Comparison of ENCODE assay signal across 15 cellular contexts in the genomic region with DNA sequence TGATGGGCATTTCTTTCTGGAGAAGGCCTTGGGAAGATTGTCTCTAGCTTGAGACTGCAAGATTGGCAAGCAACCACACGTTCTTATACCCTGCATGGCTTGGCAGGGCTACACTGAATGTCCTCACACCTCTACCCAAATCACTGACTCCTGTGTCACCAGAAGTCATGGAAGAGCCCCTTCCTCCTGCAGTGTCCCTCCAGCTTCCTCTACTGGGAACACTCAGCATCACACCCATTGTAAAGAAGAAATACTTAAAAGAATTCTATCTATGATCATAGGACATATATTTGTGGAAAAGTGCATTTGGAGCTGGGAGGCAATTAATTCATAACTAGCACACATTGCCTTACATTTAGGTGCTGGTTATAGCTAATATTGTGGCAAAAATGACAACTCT.
DNase-seq lines count a peak whose midpoint lies in the region; ATAC-seq and TF ChIP-seq lines count a peak whose summit lies in the region.
"Had no signal": no experiment of that assay in that cellular context is flagged by ENCODE, and none has a peak within 500 bp of the region (broad histone marks: within the 10 kb centered on the region; RNA-seq: fewer than 3 reads in every experiment).

No MANE protein-coding gene starts in this region.

- no peaks in the 10 kb centered on the region for H3K36me3 Mint-ChIP-seq in endodermal cell (ENCODE audit: low read depth)
- no peaks in the 10 kb centered on the region for H3K36me3 Mint-ChIP-seq in neural progenitor cell
- H3K36me3 Mint-ChIP-seq: CD4-positive, CD25-positive, alpha-beta regulatory T cell had no signal

- H3K4me2 ChIP-seq in Karpas-422 (ENCODE audit: low read depth, low read length, poor library complexity, severe bottlenecking) (no peak overlapping the region), neural progenitor cell (no peak overlapping the region)
- H3K4me2 ChIP-seq: BLaER1 treated with 17β-estradiol and CSF1 and Interleukin-3, amounts not matched to agents 10 nM and 100 nM had no signal

- no peak for TF ChIP-seq POLR2A in body of pancreas (IDR thresholded peaks at IDR 0.05)

- H3K4me1 ChIP-seq in BE2C (no peaks in the 10 kb centered on the region; the same call in 1 of the 2 replicates), Karpas-422 (ENCODE audit: low read length) (no peaks in the 10 kb centered on the region), endodermal cell (ENCODE audit: control insufficient read depth, insufficient read depth, low read length) (peaks cover 8% of the 10 kb centered on the region), neural progenitor cell (no peaks in the 10 kb centered on the region), body of pancreas (peaks cover 13% of the 10 kb centered on the region)

- no peaks in the 10 kb centered on the region for H3K9me3 ChIP-seq in BE2C
- no peaks in the 10 kb centered on the region for H3K9me3 ChIP-seq in Karpas-422 (ENCODE audit: low read length)
- no peaks in the 10 kb centered on the region for H3K9me3 ChIP-seq in endodermal cell (ENCODE audit: control insufficient read depth, low read length)
- no peaks in the 10 kb centered on the region for H3K9me3 ChIP-seq in neural progenitor cell (ENCODE audit: low read depth)
- no peaks in the 10 kb centered on the region for H3K9me3 ChIP-seq in body of pancreas
- H3K9me3 ChIP-seq: BLaER1 treated with 17β-estradiol and CSF1 and Interleukin-3, amounts not matched to agents 10 nM and 100 nM; HAP-1 had no signal

- no peaks in the 10 kb centered on the region for H3K27me3 Mint-ChIP-seq in endodermal cell (ENCODE audit: insufficient read depth)
- peaks cover 2% of the 10 kb centered on the region for H3K27me3 Mint-ChIP-seq in neural progenitor cell (ENCODE audit: insufficient read depth, low read depth)
- H3K27me3 Mint-ChIP-seq: CD4-positive, CD25-positive, alpha-beta regulatory T cell had no signal

- H3K27ac ChIP-seq in Karpas-422 (ENCODE audit: low read length) = no peak overlapping the region
- no peak overlapping the region for H3K27ac ChIP-seq in endodermal cell (ENCODE audit: low read depth, low read length)
- no peak overlapping the region for H3K27ac ChIP-seq in neural progenitor cell
- no peak overlapping the region for H3K27ac ChIP-seq in body of pancreas
- H3K27ac ChIP-seq: BLaER1 treated with 17β-estradiol and CSF1 and Interleukin-3, amounts not matched to agents 10 nM and 100 nM; GM23248; HL-60 had no signal

- no peaks in the 10 kb centered on the region for H3K36me3 ChIP-seq in BE2C
- no peaks in the 10 kb centered on the region for H3K36me3 ChIP-seq in Karpas-422 (ENCODE audit: insufficient read depth, low read length)
- H3K36me3 ChIP-seq in endodermal cell (ENCODE audit: control insufficient read depth, insufficient read depth, low read length) = no peaks in the 10 kb centered on the region
- no peaks in the 10 kb centered on the region for H3K36me3 ChIP-seq in neural progenitor cell
- no peaks in the 10 kb centered on the region for H3K36me3 ChIP-seq in body of pancreas (replicated peaks in 1 of 2; ENCODE audit: insufficient read depth in 1 of 2, low read depth in 2 of 2)
- H3K36me3 ChIP-seq: BLaER1 treated with 17β-estradiol and CSF1 and Interleukin-3, amounts not matched to agents 10 nM and 100 nM; HAP-1 had no signal

- no peaks in the 10 kb centered on the region for H3K79me2 ChIP-seq in Karpas-422 (ENCODE audit: low read length)
- H3K79me2 ChIP-seq in neural progenitor cell (ENCODE audit: low read depth) = no peaks in the 10 kb centered on the region

- no peaks in the 10 kb centered on the region for H3F3A ChIP-seq in neural progenitor cell (ENCODE audit: low read depth)

- no peak for ATAC-seq in body of pancreas

- intact Hi-C loops in body of pancreas (cut with DNase I) = no loop called here

- H4K20me1 ChIP-seq in Karpas-422 (ENCODE audit: insufficient read depth, low read depth, low read length) (no peaks in the 10 kb centered on the region), neural progenitor cell (ENCODE audit: low read depth) (no peaks in the 10 kb centered on the region)
- H4K20me1 ChIP-seq: BLaER1 treated with 17β-estradiol and CSF1 and Interleukin-3, amounts not matched to agents 10 nM and 100 nM had no signal

- no peaks in the 10 kb centered on the region for H3K9me3 Mint-ChIP-seq in endodermal cell
- no peaks in the 10 kb centered on the region for H3K9me3 Mint-ChIP-seq in neural progenitor cell
- H3K9me3 Mint-ChIP-seq: CD4-positive, CD25-positive, alpha-beta regulatory T cell had no signal

- H2AFZ ChIP-seq in Karpas-422 (ENCODE audit: low read length) (no peak overlapping the region), neural progenitor cell (replicated peaks) (no peak overlapping the region)
- H2AFZ ChIP-seq: GM23248 had no signal

- 75 to 77% methylated on average over 1 of the region's 1 CpG for WGBS in endodermal cell (ENCODE audit: insufficient coverage in 1 of 2, insufficient read length in 1 of 2), 2 experiments
- WGBS in body of pancreas, 2 donors = 33 to 61% methylated on average over 1 of the region's 1 CpG

- H3K4me3 ChIP-seq in BE2C (ENCODE audit: low read depth, low read length) = no peak overlapping the region
- no peak overlapping the region for H3K4me3 ChIP-seq in Karpas-422 (ENCODE audit: low read length)
- H3K4me3 ChIP-seq in endodermal cell (ENCODE audit: low read length) = no peak overlapping the region
- H3K4me3 ChIP-seq in neural progenitor cell = no peak overlapping the region
- H3K4me3 ChIP-seq in body of pancreas = no peak overlapping the region
- H3K4me3 ChIP-seq: BLaER1 treated with 17β-estradiol and CSF1 and Interleukin-3, amounts not matched to agents 10 nM and 100 nM; GM23248; HAP-1 had no signal

- no peak overlapping the region for H3K4me3 Mint-ChIP-seq in endodermal cell
- H3K4me3 Mint-ChIP-seq in neural progenitor cell = no peak overlapping the region
- H3K4me3 Mint-ChIP-seq: CD4-positive, CD25-positive, alpha-beta regulatory T cell; HFFc6 had no signal

- TF ChIP-seq CTCF in BE2C (IDR thresholded peaks at IDR 0.05; ENCODE audit: low read depth, low read length) (peak; percentile 37), endodermal cell (conservative IDR thresholded peaks at IDR 0.05) (peak; percentile 64), neural progenitor cell (IDR thresholded peaks at IDR 0.05) (peak; percentile 31), body of pancreas (IDR thresholded peaks at IDR 0.05) (no peak)

- no peaks in the 10 kb centered on the region for H3K9me2 ChIP-seq in Karpas-422 (replicated peaks; ENCODE audit: insufficient read depth, low read length)

- H3K27ac Mint-ChIP-seq in endodermal cell (no peak overlapping the region), neural progenitor cell (no peak overlapping the region)
- H3K27ac Mint-ChIP-seq: CD4-positive, CD25-positive, alpha-beta regulatory T cell; HFFc6 had no signal

- H3K4me1 Mint-ChIP-seq in endodermal cell (peaks cover 18% of the 10 kb centered on the region), neural progenitor cell (peaks cover 2% of the 10 kb centered on the region)
- H3K4me1 Mint-ChIP-seq: CD4-positive, CD25-positive, alpha-beta regulatory T cell had no signal

- no peak for DNase-seq in BE2C
- DNase-seq in Karpas-422 = peak; percentile 25
- no peak for DNase-seq in endodermal cell
- peak; percentile 5 for DNase-seq in neural progenitor cell (ENCODE audit: low spot score)
- DNase-seq in NCI-H748 (lab: John Stamatoyannopoulos, UW; ENCODE audit: unreplicated experiment) = no peak
- no peak for DNase-seq in occipital lobe (lab: John Stamatoyannopoulos, UW)
- no peak for DNase-seq in body of pancreas
- DNase-seq: 8988T; AML-193; CD4-positive, CD25-positive, alpha-beta regulatory T cell; GM23248; HFFc6 had no signal

- H3K27me3 ChIP-seq in BE2C (no peaks in the 10 kb centered on the region), Karpas-422 (ENCODE audit: low read length) (no peaks in the 10 kb centered on the region), endodermal cell (ENCODE audit: control insufficient read depth, insufficient read depth, low read length, poor library complexity, severe bottlenecking) (no peaks in the 10 kb centered on the region), neural progenitor cell (no peaks in the 10 kb centered on the region), body of pancreas (no peaks in the 10 kb centered on the region)
- H3K27me3 ChIP-seq: BLaER1 treated with 17β-estradiol and CSF1 and Interleukin-3, amounts not matched to agents 10 nM and 100 nM had no signal

- H3K9ac ChIP-seq in Karpas-422 (ENCODE audit: low read length) (no peak overlapping the region), endodermal cell (ENCODE audit: extremely low read depth, low read length, poor library complexity, severe bottlenecking) (no peak overlapping the region), neural progenitor cell (no peak overlapping the region)
- H3K9ac ChIP-seq: BLaER1 treated with 17β-estradiol and CSF1 and Interleukin-3, amounts not matched to agents 10 nM and 100 nM; GM23248 had no signal

Comparison
In these comparisons a context has a peak if more than half of its experiments do, and no peak if none do; other contexts are left out.
1. DNase-seq: peak in Karpas-422 (single experiment) and neural progenitor cell (single experiment); none in BE2C (single experiment), endodermal cell (single experiment), NCI-H748 (single experiment), occipital lobe (single experiment) and body of pancreas (0 of 4).
2. CTCF ChIP-seq: peak in BE2C (single experiment), endodermal cell (single experiment) and neural progenitor cell (single experiment); none in body of pancreas (0 of 7).